ENCODE assay signal across 8 cellular contexts in the genomic region with DNA sequence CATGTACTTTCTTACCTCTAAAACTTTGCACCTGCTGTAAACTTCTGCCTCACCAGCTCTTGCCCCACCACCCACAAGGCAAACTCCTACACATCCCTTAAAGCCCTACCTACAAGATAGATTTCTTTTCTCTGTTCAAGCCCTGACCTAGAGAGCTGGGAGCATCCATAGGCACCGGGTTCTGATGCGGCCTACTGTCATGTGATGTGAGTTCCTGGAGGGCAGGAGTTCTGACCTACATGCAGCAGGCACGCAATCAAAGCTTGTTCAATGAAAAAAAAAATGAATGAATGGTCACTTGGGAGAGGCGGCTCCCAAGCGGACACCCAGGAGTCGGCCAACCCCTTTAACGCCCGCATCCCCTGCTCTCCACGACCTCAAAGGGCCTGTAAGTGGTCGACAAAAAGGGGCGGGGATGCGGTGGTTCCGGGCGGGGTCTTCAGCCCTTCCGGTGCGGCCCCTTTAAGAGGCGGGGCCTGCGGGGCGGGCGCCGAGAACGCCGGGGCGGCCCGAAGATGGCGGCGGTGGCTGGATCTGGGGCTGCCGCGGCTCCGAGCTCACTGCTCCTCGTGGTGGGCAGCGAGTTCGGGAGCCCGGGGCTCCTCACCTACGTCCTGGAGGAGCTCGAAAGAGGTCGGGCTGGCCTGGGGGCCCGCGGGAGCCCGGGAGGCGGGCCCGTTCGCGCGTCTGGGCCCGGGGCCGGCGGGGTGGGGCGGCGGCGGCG. TPM values are rescaled to one million over a fixed set of nuclear protein-coding genes. Genes with fewer than 3 reads are reported as not detected.
A peak's percentile ranks its signal among the peaks of the same experiment; 100 is the strongest.
DNase-seq lines count a peak whose midpoint lies in the region; ATAC-seq, FAIRE-seq and TF ChIP-seq lines count a peak whose summit lies in the region.

TSS of gene MAP1S (plus strand) at position 493 of the 724 bp plus-strand sequence. CDS start at position 516, 23 bp downstream.

- H3K9me3 ChIP-seq in A549, result no peaks in the 10 kb centered on the region
- H3K9me3 ChIP-seq in PC-3 (ENCODE audit: low read length), result no peaks in the 10 kb centered on the region
- no peaks in the 10 kb centered on the region for H3K9me3 ChIP-seq in fibroblast of lung (ENCODE audit: control insufficient read depth, insufficient read depth, low read depth, low read length)

- H3K79me2 ChIP-seq in PC-3 (ENCODE audit: low read length) (peaks cover 24% of the 10 kb centered on the region), fibroblast of lung (ENCODE audit: control insufficient read depth, insufficient read depth, low read length) (peaks cover 20% of the 10 kb centered on the region)

- H3K4me1 ChIP-seq in A549 (peaks cover 14% of the 10 kb centered on the region), PC-3 (ENCODE audit: insufficient read depth, low read length) (peaks cover 25% of the 10 kb centered on the region), fibroblast of lung (ENCODE audit: control insufficient read depth, extremely low read depth, insufficient read depth, low read length) (peaks cover 4% of the 10 kb centered on the region)

- H3K4me2 ChIP-seq in A549 (peak within 1 kb of the TSS; percentile 97), PC-3 (ENCODE audit: low read length) (peak within 1 kb of the TSS; percentile 97), fibroblast of lung (ENCODE audit: extremely low read depth, insufficient read depth, low read length) (peak within 1 kb of the TSS; percentile 75)

- WGBS in A549 (ENCODE audit: missing lambda C conversion rate), result 5% methylated on average over 8 of the region's 52 CpGs

- CTCF ChIA-PET in A549 (lab: Yijun Ruan, JAX) (interaction anchor here (0.6 to 1.2 kb wide), 4 partner anchors 16 to 140 kb away, joined by 3 to 5 read pairs (median 4); partner anchors contain the start of gene RPL18A), PC-3 (lab: Charles Lee) (interaction anchor here (1.7 kb wide), 1 partner anchor 47 kb away, joined by 8 read pairs; no protein-coding TSS in a partner anchor)

- intact Hi-C loops in PC-3 (cut with micrococcal nuclease), result no loop called here

- peaks cover 0 to 6% (median 0%) of the 10 kb centered on the region in 3 donors for H3K36me3 Mint-ChIP-seq in naive thymus-derived CD8-positive, alpha-beta T cell

- peak; percentile 47 to 54 for DNase-seq in A549 (ENCODE audit: low read depth in 1 of 2, low spot score in 1 of 2)
- peak; percentile 47 for DNase-seq in PC-3
- peak; percentile 48 for DNase-seq in activated T-helper 1 cell treated with Interleukin-2 at 50 U/mL for 16 hours (ENCODE audit: low read depth)
- DNase-seq in fibroblast of lung (ENCODE audit: low read depth in 2 of 2), result peak; percentile 40 to 44
- peak; percentile 35 to 67 (median 58) for DNase-seq in naive thymus-derived CD8-positive, alpha-beta T cell
- DNase-seq in stimulated activated naive CD4-positive, alpha-beta T cell treated with Interleukin-2 at 50 U/mL for 16 hours (lab: John Stamatoyannopoulos, UW), result peak; percentile 54

- POLR2A ChIA-PET in A549 (lab: Yijun Ruan, JAX) (interaction anchor here (0.6 to 1.3 kb wide), 5 partner anchors 14 to 113 kb away, joined by 3 to 7 read pairs (median 4); no protein-coding TSS in a partner anchor), PC-3 (lab: Charles Lee; ENCODE audit: unreplicated experiment) (interaction anchor here (0.6 kb wide), 2 partner anchors 156 to 1000 kb away, joined by 3 to 4 read pairs; no protein-coding TSS in a partner anchor)
- POLR2A ChIA-PET in naive thymus-derived CD8-positive, alpha-beta T cell (lab: Charles Lee), result interaction anchor here (0.6 to 2.4 kb wide), 10 partner anchors 11 to 870 kb away, joined by 3 to 15 read pairs (median 4); partner anchors contain the start of genes FCHO1, JAK3 and RPL18A

- TSS peak; percentile 60 for BruUV-seq in PC-3 (replicated peaks; lab: Mats Ljungman, UMichigan)

- peak within 1 kb of the TSS; percentile 76 to 95 (median 90) for H3K27ac Mint-ChIP-seq in naive thymus-derived CD8-positive, alpha-beta T cell

- H3K27ac ChIP-seq in A549 (peak within 1 kb of the TSS; percentile 98 to 100), PC-3 (ENCODE audit: low read length) (no peak within 1 kb of the TSS), fibroblast of lung (ENCODE audit: insufficient read depth, low read length) (peak within 1 kb of the TSS; percentile 34)

- no peak for TF ChIP-seq RAD21 in A549 (conservative IDR thresholded peaks at IDR 0.05 in 1 of 2, IDR thresholded peaks at IDR 0.05 in 1 of 2)

- FAIRE-seq in A549 (lab: Jason Lieb, UNC), result no peak

- H3K27me3 ChIP-seq in PC-3 (ENCODE audit: low read length) (no peaks in the 10 kb centered on the region), fibroblast of lung (ENCODE audit: control insufficient read depth, insufficient read depth, low read length) (no peaks in the 10 kb centered on the region)

- H3K4me1 Mint-ChIP-seq in naive thymus-derived CD8-positive, alpha-beta T cell, result peaks cover 22 to 47% (median 45%) of the 10 kb centered on the region in 4 donors

- peak within 1 kb of the TSS; percentile 73 for H3K9ac ChIP-seq in PC-3 (ENCODE audit: low read length)
- peak within 1 kb of the TSS; percentile 65 for H3K9ac ChIP-seq in fibroblast of lung (ENCODE audit: insufficient read depth, low read length)

- H3K9me2 ChIP-seq in PC-3 (replicated peaks; ENCODE audit: low read length), result no peaks in the 10 kb centered on the region

- no peaks in the 10 kb centered on the region for H3K9me3 Mint-ChIP-seq in naive thymus-derived CD8-positive, alpha-beta T cell

- peak; percentile 68 for TF ChIP-seq POLR2A in A549 (IDR thresholded peaks at IDR 0.05; ENCODE audit: low read length)

- H3F3A ChIP-seq in PC-3 (ENCODE audit: low read length, unreplicated experiment), result no peaks in the 10 kb centered on the region

- H3K4me3 Mint-ChIP-seq in naive thymus-derived CD8-positive, alpha-beta T cell, result peak within 1 kb of the TSS; percentile 82 to 95 (median 89)

- peaks cover 0 to 2% (median 0%) of the 10 kb centered on the region in 5 donors for H3K27me3 Mint-ChIP-seq in naive thymus-derived CD8-positive, alpha-beta T cell

- ATAC-seq in A549, result peak; percentile 89 to 90
- ATAC-seq in GM18520 (IDR thresholded peaks at IDR 0.05; ENCODE audit: unreplicated experiment), result peak; percentile 52
- ATAC-seq in HG03439 (IDR thresholded peaks at IDR 0.05; ENCODE audit: unreplicated experiment), result peak; percentile 63
- peak; percentile 75 for ATAC-seq in PC-3
- peak; percentile 91 to 96 for ATAC-seq in naive thymus-derived CD8-positive, alpha-beta T cell

- no peaks in the 10 kb centered on the region for H3K36me3 ChIP-seq in PC-3 (ENCODE audit: low read depth, low read length)
- peaks cover 2% of the 10 kb centered on the region for H3K36me3 ChIP-seq in fibroblast of lung (ENCODE audit: control insufficient read depth, insufficient read depth, low read length)

- TF ChIP-seq EP300 in A549 (IDR thresholded peaks at IDR 0.05), result no peak

- H2AFZ ChIP-seq in PC-3 (ENCODE audit: low read length) (peak within 1 kb of the TSS; percentile 95), fibroblast of lung (ENCODE audit: low read length) (peak within 1 kb of the TSS; percentile 76)

- peaks cover 14% of the 10 kb centered on the region; the same call in 1 of the 2 replicates for H4K20me1 ChIP-seq in PC-3 (ENCODE audit: low read length)
- H4K20me1 ChIP-seq in fibroblast of lung (ENCODE audit: control insufficient read depth, extremely low read depth, insufficient read depth, low read length), result no peaks in the 10 kb centered on the region

- TF ChIP-seq CTCF in A549 (IDR thresholded peaks at IDR 0.05) (no peak), PC-3 (conservative IDR thresholded peaks at IDR 0.05; ENCODE audit: low read depth, low read length) (no peak), fibroblast of lung (conservative IDR thresholded peaks at IDR 0.05 in 1 of 2, IDR thresholded peaks at IDR 0.05 in 1 of 2; ENCODE audit: low read depth in 1 of 2, low read length in 2 of 2) (no peak)

- H3K4me3 ChIP-seq in A549 (peak within 1 kb of the TSS; percentile 99), PC-3 (ENCODE audit: low read length) (peak within 1 kb of the TSS; percentile 99), fibroblast of lung (replicated peaks in 1 of 4; ENCODE audit: control extremely low read depth in 1 of 4, insufficient read depth in 1 of 4, low read depth in 3 of 4, low read length in 4 of 4) (peak within 1 kb of the TSS; percentile 60 to 87 (median 75))

TF ChIP-seq in A549, 52 proteins besides CTCF, POLR2A, EP300 and RAD21 (continues in another document):
- TF ChIP-seq JUNB (IDR thresholded peaks at IDR 0.05) (no peak), PHF8 (IDR thresholded peaks at IDR 0.05; ENCODE audit: borderline replicate concordance, low read depth) (peak; percentile 35; the same call in 1 of the 2 replicates), USF2 (IDR thresholded peaks at IDR 0.05) (peak; percentile 39; the same call in 1 of the 2 replicates)
- TF ChIP-seq, protein P1, sequence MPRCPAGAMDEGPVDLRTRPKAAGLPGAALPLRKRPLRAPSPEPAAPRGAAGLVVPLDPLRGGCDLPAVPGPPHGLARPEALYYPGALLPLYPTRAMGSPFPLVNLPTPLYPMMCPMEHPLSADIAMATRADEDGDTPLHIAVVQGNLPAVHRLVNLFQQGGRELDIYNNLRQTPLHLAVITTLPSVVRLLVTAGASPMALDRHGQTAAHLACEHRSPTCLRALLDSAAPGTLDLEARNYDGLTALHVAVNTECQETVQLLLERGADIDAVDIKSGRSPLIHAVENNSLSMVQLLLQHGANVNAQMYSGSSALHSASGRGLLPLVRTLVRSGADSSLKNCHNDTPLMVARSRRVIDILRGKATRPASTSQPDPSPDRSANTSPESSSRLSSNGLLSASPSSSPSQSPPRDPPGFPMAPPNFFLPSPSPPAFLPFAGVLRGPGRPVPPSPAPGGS (IDR thresholded peaks at IDR 0.05), result 0 out of 3 replicates have a peak, but pooled peaks have one; percentile 37

RNA-seq across cellular contexts. Expression of gene MAP1S, which starts in this region (rescaled TPM):
- 8.3 and 10.6 TPM in 2 replicates for polyA plus RNA-seq in A549 (2011; rRNA removed)
- 29.2 and 30.3 TPM in 2 replicates for polyA plus RNA-seq in A549 (2012; cell fraction: cytosol; rRNA removed)
- polyA plus RNA-seq in A549 (2012; cell fraction: nucleus; rRNA removed), result 56.0 and 85.3 TPM in 2 replicates
- 23.2 to 26.9 TPM (median 26.4 TPM) in 3 replicates for polyA plus RNA-seq in A549 (2017; fragmentation: RNase III; extraction: RNeasy Plus Mini Kit Qiagen cat#74134 plus additional on column Dnase treatment)
- polyA minus RNA-seq in A549 (2011; rRNA and poly(A)+ RNA removed), result 19.2 and 23.6 TPM in 2 replicates
- 25.4 and 30.2 TPM in 2 replicates for total RNA-seq in PC-3 (2014; rRNA removed)
- 15.9 and 18.3 TPM in 2 replicates for total RNA-seq in fibroblast of lung
- 10.5 and 13.1 TPM in 2 replicates for polyA plus RNA-seq in fibroblast of lung
- polyA plus RNA-seq in fibroblast of lung (2012), result 43.8 and 63.9 TPM in 2 replicates
- polyA minus RNA-seq in fibroblast of lung (ENCODE audit: low replicate concordance), result 141 and 172 TPM in 2 replicates
- 10 to 100 TPM; 50.1 to 54.2 TPM for total RNA-seq in naive thymus-derived CD8-positive, alpha-beta T cell
- polyA plus RNA-seq in naive thymus-derived CD8-positive, alpha-beta T cell, result 10 to 100 TPM; 13.8 to 40.0 (median 18.7) TPM
